8 cellular contexts compared by ENCODE assay signal in the genomic region with DNA sequence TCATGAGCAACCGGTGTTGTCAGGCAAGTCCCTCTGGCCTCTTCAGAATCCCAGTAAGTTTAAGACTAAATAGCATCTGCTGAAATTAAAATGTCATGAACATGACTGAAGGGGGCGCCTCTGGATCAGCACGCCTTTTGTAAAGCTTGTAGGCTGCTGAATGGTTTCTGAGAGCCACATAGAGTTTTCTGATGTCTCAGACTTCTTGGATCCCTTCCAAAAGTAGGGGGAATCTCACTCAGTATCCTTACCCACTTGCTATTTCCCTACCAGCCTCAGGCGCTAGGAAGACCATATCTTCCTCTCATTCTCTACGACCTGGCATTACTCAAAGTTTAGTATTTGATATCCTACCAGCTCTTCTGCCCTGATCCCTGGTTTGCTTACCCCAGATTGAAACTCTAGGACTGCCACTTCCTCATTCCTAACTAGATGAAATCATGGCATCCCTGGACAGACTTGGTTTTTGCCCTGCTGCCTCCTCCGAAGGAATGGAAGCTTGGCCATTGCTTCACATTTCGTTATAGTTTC.
A peak's percentile ranks its signal among the peaks of the same experiment; 100 is the strongest.
DNase-seq lines count a peak whose midpoint lies in the region; ATAC-seq and TF ChIP-seq lines count a peak whose summit lies in the region.

No MANE protein-coding gene starts in this region.

- intact Hi-C loops in spleen (cut with DNase I; ENCODE audit: low total_unique reads): loop anchor here (5.0 kb wide), 1 partner anchor 324 kb away; no protein-coding TSS in a partner anchor

- peaks cover 0 to 15% (median 0%) of the 10 kb centered on the region in 6 donors for H3K4me1 ChIP-seq in spleen

- peak; percentile 52 for ATAC-seq in GM21737 (IDR thresholded peaks at IDR 0.05; ENCODE audit: unreplicated experiment)

- DNase-seq in DMS 273 (lab: John Stamatoyannopoulos, UW; ENCODE audit: unreplicated experiment) (peak; percentile 85), NCI-H146 (lab: John Stamatoyannopoulos, UW) (peak; percentile 92), fibroblast of mammary gland (ENCODE audit: low read depth) (peak; percentile 78), superior temporal gyrus (ENCODE audit: extremely low spot score) (no peak), spleen (no peak)
- peak; percentile 52 to 63 for DNase-seq in activated CD4-positive, alpha-beta T cell treated with anti-CD3 and anti-CD28 coated beads, Interleukin-2, amount 50 U/mL, for 48 hours
- peak in 3 of 4 experiments; percentile 12 to 21 (median 20) for DNase-seq in stimulated activated CD4-positive, alpha-beta T cell treated with anti-CD3 and anti-CD28 coated beads, Interleukin-1b, Interleukin-23, amount 100 ng/mL, for 24 hours (ENCODE audit: low read depth in 4 of 4, low spot score in 1 of 4)

- no peak overlapping the region for H3K4me3 ChIP-seq in fibroblast of mammary gland (ENCODE audit: control insufficient read depth, low read depth, low read length)
- H3K4me3 ChIP-seq in spleen: no peak overlapping the region

- 79 to 89% (median 80%) methylated on average over 7 of the region's 7 CpGs for WGBS in spleen, 5 donors

- H3K27me3 ChIP-seq in spleen (replicated peaks in 1 of 7): no peaks in the 10 kb centered on the region

- no peak for TF ChIP-seq POLR2A in spleen (IDR thresholded peaks at IDR 0.05)

- TF ChIP-seq CTCF in fibroblast of mammary gland (conservative IDR thresholded peaks at IDR 0.05; ENCODE audit: control insufficient read depth, insufficient read depth, low read depth, low read length) (peak; percentile 60), spleen (IDR thresholded peaks at IDR 0.05 in 8 of 11, conservative IDR thresholded peaks at IDR 0.05 in 3 of 11) (peak in 5 of 11 experiments; percentile 9 to 39 (median 31))

- peaks cover 0 to 5% (median 0%) of the 10 kb centered on the region in 8 donors for H3K9me3 ChIP-seq in spleen

- H3K27ac ChIP-seq in spleen: no peak overlapping the region

- no peaks in the 10 kb centered on the region for H3K36me3 ChIP-seq in spleen

Comparison
In these comparisons a context has a peak if more than half of its experiments do, and no peak if none do; other contexts are left out.
1. DNase-seq: peak in DMS 273 (single experiment), NCI-H146 (single experiment), activated CD4-positive, alpha-beta T cell treated with anti-CD3 and anti-CD28 coated beads, Interleukin-2, amount 50 U/mL, for 48 hours (2 of 2), fibroblast of mammary gland (single experiment) and stimulated activated CD4-positive, alpha-beta T cell treated with anti-CD3 and anti-CD28 coated beads, Interleukin-1b, Interleukin-23, amount 100 ng/mL, for 24 hours (3 of 4); none in superior temporal gyrus (single experiment) and spleen (single experiment).